In genomic region chr7:125567686-125568085, GRCh38 we compare ENCODE assay signal across 1 cellular context.
TF ChIP-seq lines count a peak whose summit lies in the region.

No MANE protein-coding gene starts in this region.

TF ChIP-seq in K562, 482 proteins besides CTCF, POLR2A, EP300 and RAD21 (continued from another document):
- peak; percentile 89 for TF ChIP-seq PRDM10 (IDR thresholded peaks at IDR 0.05; ENCODE audit: partially characterized antibody)
